9 cellular contexts compared by ENCODE assay signal in the genomic region with DNA sequence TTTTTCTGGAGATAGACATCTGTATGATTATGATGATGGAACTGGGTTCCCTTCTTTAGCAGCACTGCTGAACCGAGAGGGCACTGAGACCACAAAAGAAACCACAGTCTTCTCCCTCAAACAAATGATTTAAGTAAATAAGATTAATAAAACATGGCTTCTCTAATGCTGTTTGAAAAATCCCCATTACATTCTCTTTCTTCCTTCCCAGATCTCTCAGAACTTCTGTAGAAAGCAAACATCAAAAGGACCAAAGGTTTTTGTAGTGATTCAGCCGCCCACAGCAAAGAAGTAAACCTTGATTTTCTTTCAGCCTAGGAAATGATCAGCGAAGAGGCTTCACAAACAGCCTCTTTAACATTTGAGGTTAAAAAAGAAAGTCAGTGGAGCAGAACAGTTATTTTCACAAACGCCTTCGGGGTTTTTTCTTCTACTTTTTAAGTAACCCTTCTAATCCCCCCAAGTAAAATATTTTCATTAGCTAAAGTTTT.
DNase-seq lines count a peak whose midpoint lies in the region; ATAC-seq, FAIRE-seq and TF ChIP-seq lines count a peak whose summit lies in the region.
"Had no signal": no experiment of that assay in that cellular context is flagged by ENCODE, and none has a peak within 500 bp of the region (broad histone marks: within the 10 kb centered on the region; RNA-seq: fewer than 3 reads in every experiment).

No MANE protein-coding gene starts in this region.

- no peaks in the 10 kb centered on the region for H4K20me1 ChIP-seq in GM12878 (ENCODE audit: control insufficient read depth, insufficient read depth)

- TF ChIP-seq POLR2A in GM12878 (IDR thresholded peaks at IDR 0.05; ENCODE audit: low read depth, low read length) (no peak), spleen (IDR thresholded peaks at IDR 0.05) (no peak)

- H3K4me1 ChIP-seq in GM12878 (ENCODE audit: control insufficient read depth, insufficient read depth, low read length) (peaks cover 13% of the 10 kb centered on the region), spleen (peaks cover 6 to 34% (median 25%) of the 10 kb centered on the region in 6 donors), colonic mucosa (peaks cover 5% of the 10 kb centered on the region)

- no TSS peak for BruUV-seq in GM12878 (replicated peaks; lab: Mats Ljungman, UMichigan)

- RAD21 ChIA-PET in GM12878 (lab: Charles Lee; ENCODE audit: unreplicated experiment): no interaction called here

- WGBS in GM12878 (ENCODE audit: insufficient coverage, insufficient replicate concordance, low lambda C conversion rate, missing lambda C conversion rate): 3% methylated on average over 5 of the region's 5 CpGs
- WGBS in spleen, 5 donors: 9 to 35% (median 20%) methylated on average over 5 of the region's 5 CpGs

- H3K4me3 Mint-ChIP-seq in IgD-negative memory B cell: peak overlapping the region; percentile 66 to 90 (median 82)

- no peaks in the 10 kb centered on the region for H3K36me3 ChIP-seq in GM12878 (ENCODE audit: control insufficient read depth in 2 of 2, insufficient read depth in 2 of 2, low read length in 1 of 2)
- H3K36me3 ChIP-seq in spleen: no peaks in the 10 kb centered on the region
- no peaks in the 10 kb centered on the region for H3K36me3 ChIP-seq in colonic mucosa
- H3K36me3 ChIP-seq in WERI-Rb-1: no peaks in the 10 kb centered on the region

- SMC1A ChIA-PET in GM12878 (lab: Charles Lee; ENCODE audit: uncharacterized antibody, unreplicated experiment): interaction anchor here (1.0 to 3.2 kb wide), 3 partner anchors 11 to 18 kb away, joined by 3 to 7 read pairs (median 3); no protein-coding TSS in a partner anchor

- CTCF ChIA-PET in GM12878 (lab: Yijun Ruan, JAX): interaction anchor here (0.7 kb wide), 1 partner anchor 561 kb away, joined by 3 read pairs; no protein-coding TSS in a partner anchor

- peak overlapping the region; percentile 30; the same call in 1 of the 2 replicates for H2AFZ ChIP-seq in GM12878 (ENCODE audit: control insufficient read depth, low read depth, low read length)

- peaks cover 19 to 23% (median 19%) of the 10 kb centered on the region in 3 donors for H3K4me1 Mint-ChIP-seq in IgD-negative memory B cell

- TF ChIP-seq EP300 in GM12878 (IDR thresholded peaks at IDR 0.05; ENCODE audit: borderline replicate concordance in 1 of 2, control insufficient read depth in 1 of 2, low read depth in 2 of 2, low read length in 2 of 2): peak in 1 of 2 experiments; percentile 27; a peak in 1 of 4 replicates

- TF ChIP-seq RAD21 in GM12878 (IDR thresholded peaks at IDR 0.05; ENCODE audit: insufficient read depth, low read depth, low read length): peak; percentile 14; the same call in 1 of the 2 replicates

- H3K9me3 ChIP-seq in GM12878 (replicated peaks; ENCODE audit: control insufficient read depth, insufficient read depth, low read length) (no peaks in the 10 kb centered on the region), spleen (no peaks in the 10 kb centered on the region), colonic mucosa (no peaks in the 10 kb centered on the region), WERI-Rb-1 (ENCODE audit: severe bottlenecking) (no peaks in the 10 kb centered on the region)

- peak overlapping the region; percentile 29 to 92 (median 90) for H3K27ac Mint-ChIP-seq in IgD-negative memory B cell

- no peaks in the 10 kb centered on the region for H3K36me3 Mint-ChIP-seq in IgD-negative memory B cell

- no peaks in the 10 kb centered on the region for H3K9me3 Mint-ChIP-seq in IgD-negative memory B cell

- H3K27ac ChIP-seq in GM12878 (ENCODE audit: control insufficient read depth, insufficient read depth) (no peak overlapping the region; the same call in 1 of the 2 replicates), spleen (peak overlapping the region in 6 of 8 donors; percentile 10 to 54 (median 40)), colonic mucosa (no peak overlapping the region), WERI-Rb-1 (no peak overlapping the region)

- H3K79me2 ChIP-seq in GM12878 (ENCODE audit: control insufficient read depth, insufficient read depth, low read length): no peaks in the 10 kb centered on the region

- H3K4me3 ChIP-seq in GM12878 (peak overlapping the region; percentile 34; the same call in 1 of the 2 replicates), spleen (peak overlapping the region in 2 of 8 donors; percentile 3 to 32), colonic mucosa (no peak overlapping the region), WERI-Rb-1 (ENCODE audit: low read depth, low read length) (no peak overlapping the region)
- H3K4me3 ChIP-seq: lung had no signal

- ATAC-seq in GM21619 (IDR thresholded peaks at IDR 0.05; ENCODE audit: unreplicated experiment): peak; percentile 77
- ATAC-seq in GM12878: peak; percentile 92

- no peaks in the 10 kb centered on the region for H3K27me3 Mint-ChIP-seq in IgD-negative memory B cell

- TF ChIP-seq CTCF in GM13977 (IDR thresholded peaks at IDR 0.05; ENCODE audit: extremely low read depth, insufficient read depth, missing control alignments) (no peak), GM12878 (IDR thresholded peaks at IDR 0.05 in 2 of 3, conservative IDR thresholded peaks at IDR 0.05 in 1 of 3; ENCODE audit: control insufficient read depth in 2 of 3, extremely low read depth in 1 of 3, insufficient read depth in 1 of 3, low read depth in 3 of 3, low read length in 3 of 3) (no peak), spleen (IDR thresholded peaks at IDR 0.05 in 8 of 11, conservative IDR thresholded peaks at IDR 0.05 in 3 of 11) (no peak), colonic mucosa (IDR thresholded peaks at IDR 0.05) (no peak), WERI-Rb-1 (IDR thresholded peaks at IDR 0.05; ENCODE audit: low read depth, low read length) (no peak)

- POLR2A ChIA-PET in GM12878 (lab: Charles Lee): no interaction called here

- no peak overlapping the region for H3K9ac ChIP-seq in GM12878 (ENCODE audit: control insufficient read depth, insufficient read depth, low read length)
- no peak overlapping the region for H3K9ac ChIP-seq in colonic mucosa (ENCODE audit: low read depth in 2 of 2, low read length in 2 of 2)

- intact Hi-C loops in GM12878 (cut with micrococcal nuclease; ENCODE audit: unreplicated experiment): loop anchor here (2.0 kb wide), 1 partner anchor 266 kb away; a partner anchor contains a TSS
- intact Hi-C loops in spleen (cut with DNase I; ENCODE audit: low total_unique reads): no loop called here
- intact Hi-C loops in colonic mucosa (cut with DNase I): no loop called here

- DNase-seq in GM13977 (ENCODE audit: low spot score): peak; percentile 33
- DNase-seq in GM12878 (ENCODE audit: low read depth, low spot score): peak; percentile 48
- DNase-seq in spleen: no peak
- no peak for DNase-seq in colonic mucosa
- no peak for DNase-seq in GDM1 (lab: John Stamatoyannopoulos, UW)
- DNase-seq in WERI-Rb-1: no peak

- in situ Hi-C loops in GM13977 (cut with MboI; ENCODE audit: low pct_unique_long_range_greater_than_20kb, low sequenced_read_pairs, unreplicated experiment): no loop called here
- in situ Hi-C loops in GM12878 (cut with MboI): no loop called here

- peak; percentile 73 for FAIRE-seq in GM12878 (lab: Jason Lieb, UNC)

- H3K27me3 ChIP-seq in GM12878 (replicated peaks in 1 of 2; ENCODE audit: control insufficient read depth in 2 of 2, insufficient read depth in 2 of 2, low read length in 1 of 2): peaks cover 0 to 5% of the 10 kb centered on the region in 2 experiments; a peak in 1 of 4 replicates
- no peaks in the 10 kb centered on the region for H3K27me3 ChIP-seq in spleen (replicated peaks in 1 of 7)
- no peaks in the 10 kb centered on the region for H3K27me3 ChIP-seq in colonic mucosa
- no peaks in the 10 kb centered on the region for H3K27me3 ChIP-seq in WERI-Rb-1 (ENCODE audit: insufficient read depth, low read depth, severe bottlenecking)

- peak overlapping the region; percentile 84 for H3K4me2 ChIP-seq in GM12878 (ENCODE audit: control insufficient read depth, insufficient read depth)

TF ChIP-seq in GM12878, 131 proteins besides CTCF, POLR2A, EP300 and RAD21 (continues in another document):
- TF ChIP-seq POU2F2 (IDR thresholded peaks at IDR 0.05; ENCODE audit: borderline replicate concordance, low read depth, low read length): no peak
- TF ChIP-seq, protein P1, sequence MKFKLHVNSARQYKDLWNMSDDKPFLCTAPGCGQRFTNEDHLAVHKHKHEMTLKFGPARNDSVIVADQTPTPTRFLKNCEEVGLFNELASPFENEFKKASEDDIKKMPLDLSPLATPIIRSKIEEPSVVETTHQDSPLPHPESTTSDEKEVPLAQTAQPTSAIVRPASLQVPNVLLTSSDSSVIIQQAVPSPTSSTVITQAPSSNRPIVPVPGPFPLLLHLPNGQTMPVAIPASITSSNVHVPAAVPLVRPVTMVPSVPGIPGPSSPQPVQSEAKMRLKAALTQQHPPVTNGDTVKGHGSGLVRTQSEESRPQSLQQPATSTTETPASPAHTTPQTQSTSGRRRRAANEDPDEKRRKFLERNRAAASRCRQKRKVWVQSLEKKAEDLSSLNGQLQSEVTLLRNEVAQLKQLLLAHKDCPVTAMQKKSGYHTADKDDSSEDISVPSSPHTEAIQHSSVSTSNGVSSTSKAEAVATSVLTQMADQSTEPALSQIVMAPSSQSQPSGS (IDR thresholded peaks at IDR 0.05; ENCODE audit: low read length): peak; percentile 65
- TF ChIP-seq KAT2A (conservative IDR thresholded peaks at IDR 0.05; ENCODE audit: control insufficient read depth, low read depth, low read length): no peak

Comparison
In these comparisons a context has a peak if more than half of its experiments do, and no peak if none do; other contexts are left out.
1. DNase-seq: peak in GM13977 (single experiment) and GM12878 (single experiment); none in spleen (single experiment), colonic mucosa (single experiment), GDM1 (single experiment) and WERI-Rb-1 (single experiment).
2. H3K27ac ChIP-seq: peak in spleen (6 of 8); none in GM12878 (single experiment), colonic mucosa (single experiment) and WERI-Rb-1 (single experiment).